ENCODE assay signal across 12 cellular contexts in the genomic region with DNA sequence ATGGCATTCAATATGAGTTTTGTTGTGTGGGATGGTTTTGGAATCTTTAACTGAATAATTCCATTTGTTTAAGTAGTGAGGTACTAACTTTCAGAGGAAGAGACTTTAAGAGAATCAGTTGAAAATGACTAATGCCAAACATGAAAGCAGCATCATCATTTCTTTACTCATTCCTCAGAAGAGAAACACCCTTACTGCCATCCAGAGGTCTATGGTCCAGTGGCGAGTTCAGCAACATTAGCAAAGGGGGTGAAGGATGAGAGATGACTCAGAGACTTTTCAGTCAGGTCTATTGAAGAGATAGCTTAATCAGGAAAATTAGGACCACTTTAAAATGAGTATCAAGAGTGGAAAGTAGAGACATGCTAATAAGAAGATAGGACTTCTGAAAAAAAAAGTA.
A peak's percentile ranks its signal among the peaks of the same experiment; 100 is the strongest.
DNase-seq lines count a peak whose midpoint lies in the region; ATAC-seq and TF ChIP-seq lines count a peak whose summit lies in the region.
"Had no signal": no experiment of that assay in that cellular context is flagged by ENCODE, and none has a peak within 500 bp of the region (broad histone marks: within the 10 kb centered on the region; RNA-seq: fewer than 3 reads in every experiment).

No MANE protein-coding gene starts in this region.

- no peaks in the 10 kb centered on the region for H4K20me1 ChIP-seq in SK-N-SH (ENCODE audit: insufficient read depth)

- no peak overlapping the region for H3K4me3 Mint-ChIP-seq in activated naive CD8-positive, alpha-beta T cell treated with anti-CD3 and anti-CD28 coated beads, Interleukin-2, amount 50 U/mL, for 24 hours
- H3K4me3 Mint-ChIP-seq in activated naive CD8-positive, alpha-beta T cell treated with anti-CD3 and anti-CD28 coated beads for 36 hours: no peak overlapping the region
- H3K4me3 Mint-ChIP-seq in CD4-positive, alpha-beta memory T cell: no peak overlapping the region
- H3K4me3 Mint-ChIP-seq in CD14-positive monocyte (no peak overlapping the region), HFFc6 (no peak overlapping the region)
- H3K4me3 Mint-ChIP-seq: activated CD4-positive, alpha-beta memory T cell treated with anti-CD3 and anti-CD28 coated beads, Interleukin-2, amount 10 ng/mL, durations not matched to agents 7 days and 5 days had no signal

- H3K9ac ChIP-seq in SK-N-SH: no peak overlapping the region

- H3K36me3 Mint-ChIP-seq in activated naive CD8-positive, alpha-beta T cell treated with anti-CD3 and anti-CD28 coated beads, Interleukin-2, amount 50 U/mL, for 24 hours (ENCODE audit: low read depth): no peaks in the 10 kb centered on the region
- no peaks in the 10 kb centered on the region for H3K36me3 Mint-ChIP-seq in activated naive CD8-positive, alpha-beta T cell treated with anti-CD3 and anti-CD28 coated beads for 36 hours
- H3K36me3 Mint-ChIP-seq in CD4-positive, alpha-beta memory T cell: no peaks in the 10 kb centered on the region
- H3K36me3 Mint-ChIP-seq in CD14-positive monocyte: no peaks in the 10 kb centered on the region
- no peaks in the 10 kb centered on the region for H3K36me3 Mint-ChIP-seq in HFFc6 (ENCODE audit: low read depth)

- H3F3A ChIP-seq in SK-N-SH (replicated peaks; ENCODE audit: insufficient read depth): no peaks in the 10 kb centered on the region

- H3K79me2 ChIP-seq in SK-N-SH (ENCODE audit: insufficient read depth): no peaks in the 10 kb centered on the region

- H3K27me3 Mint-ChIP-seq in activated naive CD8-positive, alpha-beta T cell treated with anti-CD3 and anti-CD28 coated beads, Interleukin-2, amount 50 U/mL, for 24 hours: peaks cover 2% of the 10 kb centered on the region
- no peaks in the 10 kb centered on the region for H3K27me3 Mint-ChIP-seq in activated naive CD8-positive, alpha-beta T cell treated with anti-CD3 and anti-CD28 coated beads for 36 hours
- H3K27me3 Mint-ChIP-seq in CD4-positive, alpha-beta memory T cell: no peaks in the 10 kb centered on the region
- H3K27me3 Mint-ChIP-seq in CD14-positive monocyte (ENCODE audit: low read depth in 3 of 3) (peaks cover 0 to 2% (median 0%) of the 10 kb centered on the region in 3 donors), HFFc6 (ENCODE audit: insufficient read depth) (no peaks in the 10 kb centered on the region; the same call in 1 of the 2 replicates)
- H3K27me3 Mint-ChIP-seq: activated CD4-positive, alpha-beta memory T cell treated with anti-CD3 and anti-CD28 coated beads, Interleukin-2, amount 10 ng/mL, durations not matched to agents 7 days and 5 days; IgD-negative memory B cell had no signal

- no peak overlapping the region for H3K27ac ChIP-seq in SK-N-SH (ENCODE audit: low read depth in 2 of 2, low read length in 1 of 2)
- H3K27ac ChIP-seq in CD4-positive, alpha-beta memory T cell (ENCODE audit: low read depth, low read length): no peak overlapping the region
- H3K27ac ChIP-seq: SJCRH30 had no signal

- DNase-seq in activated naive CD8-positive, alpha-beta T cell treated with anti-CD3 and anti-CD28 coated beads, Interleukin-2, amount 50 U/mL, for 24 hours: no peak
- DNase-seq in activated naive CD8-positive, alpha-beta T cell treated with anti-CD3 and anti-CD28 coated beads for 36 hours: no peak
- DNase-seq in SK-N-SH (no peak), stromal cell of bone marrow (ENCODE audit: low read depth) (peak; percentile 42), CD14-positive monocyte (ENCODE audit: low spot score) (no peak), HFFc6 (no peak)
- no peak for DNase-seq in CD4-positive, alpha-beta memory T cell
- DNase-seq: activated CD4-positive, alpha-beta memory T cell treated with anti-CD3 and anti-CD28 coated beads, Interleukin-2, amount 10 ng/mL, durations not matched to agents 7 days and 5 days; occipital lobe; SJCRH30 had no signal

- CTCF ChIA-PET in SK-N-SH (lab: Yijun Ruan, JAX): interaction anchor here (1.4 kb wide), 1 partner anchor 10 kb away, joined by 3 read pairs; no protein-coding TSS in a partner anchor
- CTCF ChIA-PET in CD4-positive, alpha-beta memory T cell (lab: Charles Lee; ENCODE audit: partially characterized antibody): no interaction called here

- H3K4me3 ChIP-seq in SK-N-SH (ENCODE audit: low read depth in 2 of 2, low read length in 1 of 2): no peak overlapping the region
- no peak overlapping the region for H3K4me3 ChIP-seq in CD4-positive, alpha-beta memory T cell (ENCODE audit: low read length in 2 of 2)
- H3K4me3 ChIP-seq: SJCRH30 had no signal

- H3K36me3 ChIP-seq in SK-N-SH (replicated peaks in 1 of 2; ENCODE audit: control insufficient read depth in 1 of 2, insufficient read depth in 2 of 2, low read length in 1 of 2): no peaks in the 10 kb centered on the region
- no peaks in the 10 kb centered on the region for H3K36me3 ChIP-seq in CD4-positive, alpha-beta memory T cell (ENCODE audit: insufficient read depth, low read length)
- H3K36me3 ChIP-seq: SJCRH30 had no signal

- H3K9me2 ChIP-seq in SK-N-SH: no peaks in the 10 kb centered on the region; the same call in 1 of the 2 replicates

- H3K9me3 Mint-ChIP-seq in activated naive CD8-positive, alpha-beta T cell treated with anti-CD3 and anti-CD28 coated beads, Interleukin-2, amount 50 U/mL, for 24 hours: no peaks in the 10 kb centered on the region
- H3K9me3 Mint-ChIP-seq in activated naive CD8-positive, alpha-beta T cell treated with anti-CD3 and anti-CD28 coated beads for 36 hours: no peaks in the 10 kb centered on the region
- H3K9me3 Mint-ChIP-seq in CD4-positive, alpha-beta memory T cell: no peaks in the 10 kb centered on the region
- H3K9me3 Mint-ChIP-seq in CD14-positive monocyte (no peaks in the 10 kb centered on the region), HFFc6 (peaks cover 20% of the 10 kb centered on the region)
- H3K9me3 Mint-ChIP-seq: activated CD4-positive, alpha-beta memory T cell treated with anti-CD3 and anti-CD28 coated beads, Interleukin-2, amount 10 ng/mL, durations not matched to agents 7 days and 5 days; IgD-negative memory B cell had no signal

- peak; percentile 33 for TF ChIP-seq CTCF in SK-N-SH (IDR thresholded peaks at IDR 0.05)
- no peak for TF ChIP-seq CTCF in CD14-positive monocyte (IDR thresholded peaks at IDR 0.05)
- TF ChIP-seq CTCF in HFFc6 (IDR thresholded peaks at IDR 0.05): no peak

- H3K27ac Mint-ChIP-seq in activated naive CD8-positive, alpha-beta T cell treated with anti-CD3 and anti-CD28 coated beads, Interleukin-2, amount 50 U/mL, for 24 hours: no peak overlapping the region
- H3K27ac Mint-ChIP-seq in activated naive CD8-positive, alpha-beta T cell treated with anti-CD3 and anti-CD28 coated beads for 36 hours: no peak overlapping the region
- H3K27ac Mint-ChIP-seq in CD4-positive, alpha-beta memory T cell: no peak overlapping the region
- H3K27ac Mint-ChIP-seq in CD14-positive monocyte: no peak overlapping the region
- no peak overlapping the region for H3K27ac Mint-ChIP-seq in HFFc6
- H3K27ac Mint-ChIP-seq: activated CD4-positive, alpha-beta memory T cell treated with anti-CD3 and anti-CD28 coated beads, Interleukin-2, amount 10 ng/mL, durations not matched to agents 7 days and 5 days had no signal

- TF ChIP-seq RAD21 in SK-N-SH (IDR thresholded peaks at IDR 0.05; ENCODE audit: low read length): no peak

- no peak overlapping the region for H3K4me2 ChIP-seq in SK-N-SH

- POLR2A ChIA-PET in SK-N-SH (lab: Yijun Ruan, JAX): no interaction called here
- POLR2A ChIA-PET in CD4-positive, alpha-beta memory T cell (lab: Charles Lee; ENCODE audit: partially characterized antibody): no interaction called here

- intact Hi-C loops in CD4-positive, alpha-beta memory T cell (cut with micrococcal nuclease): no loop called here
- intact Hi-C loops in CD14-positive monocyte (cut with micrococcal nuclease): no loop called here

- no peak overlapping the region for H2AFZ ChIP-seq in SK-N-SH (ENCODE audit: low read depth)

- WGBS in SK-N-SH (ENCODE audit: low lambda C conversion rate): 70% methylated on average over 1 of the region's 1 CpG

- peak; percentile 69 for ATAC-seq in activated naive CD8-positive, alpha-beta T cell treated with anti-CD3 and anti-CD28 coated beads, Interleukin-2, amount 50 U/mL, for 24 hours
- ATAC-seq in HG02884 (IDR thresholded peaks at IDR 0.05; ENCODE audit: unreplicated experiment): peak; percentile 47

- H3K27me3 ChIP-seq in SK-N-SH (ENCODE audit: insufficient read depth): no peaks in the 10 kb centered on the region
- no peaks in the 10 kb centered on the region for H3K27me3 ChIP-seq in CD4-positive, alpha-beta memory T cell (ENCODE audit: insufficient read depth, low read length)
- H3K27me3 ChIP-seq: SJCRH30 had no signal

- H3K4me1 Mint-ChIP-seq in activated naive CD8-positive, alpha-beta T cell treated with anti-CD3 and anti-CD28 coated beads, Interleukin-2, amount 50 U/mL, for 24 hours: peaks cover 6% of the 10 kb centered on the region
- H3K4me1 Mint-ChIP-seq in activated naive CD8-positive, alpha-beta T cell treated with anti-CD3 and anti-CD28 coated beads for 36 hours: peaks cover 8% of the 10 kb centered on the region
- H3K4me1 Mint-ChIP-seq in CD4-positive, alpha-beta memory T cell: no peaks in the 10 kb centered on the region
- H3K4me1 Mint-ChIP-seq in CD14-positive monocyte (no peaks in the 10 kb centered on the region), HFFc6 (ENCODE audit: low read depth) (no peaks in the 10 kb centered on the region)
- H3K4me1 Mint-ChIP-seq: activated CD4-positive, alpha-beta memory T cell treated with anti-CD3 and anti-CD28 coated beads, Interleukin-2, amount 10 ng/mL, durations not matched to agents 7 days and 5 days had no signal

- no peaks in the 10 kb centered on the region for H3K4me1 ChIP-seq in SK-N-SH (ENCODE audit: control insufficient read depth in 1 of 2, insufficient read depth in 2 of 2, low read depth in 1 of 2, low read length in 1 of 2)
- no peaks in the 10 kb centered on the region for H3K4me1 ChIP-seq in CD4-positive, alpha-beta memory T cell (ENCODE audit: insufficient read depth, low read length)

- H3K9me3 ChIP-seq in SK-N-SH: no peaks in the 10 kb centered on the region
- H3K9me3 ChIP-seq in CD4-positive, alpha-beta memory T cell (ENCODE audit: control insufficient read depth in 1 of 2, low read length in 2 of 2): no peaks in the 10 kb centered on the region
- H3K9me3 ChIP-seq: SJCRH30 had no signal

- no peak for TF ChIP-seq EP300 in SK-N-SH (IDR thresholded peaks at IDR 0.05; ENCODE audit: borderline replicate concordance in 1 of 2, low read depth in 1 of 2, low read length in 1 of 2)

TF ChIP-seq in SK-N-SH, 30 proteins besides CTCF, POLR2A, EP300 and RAD21:
- peak; percentile 20; the same call in 1 of the 2 replicates for TF ChIP-seq FOSL2 (IDR thresholded peaks at IDR 0.05; ENCODE audit: borderline replicate concordance, low read depth)
- TF ChIP-seq EZH2phosphoT487 (IDR thresholded peaks at IDR 0.05; ENCODE audit: borderline replicate concordance, low read depth): no peak
